13 cellular contexts compared by ENCODE assay signal in the genomic region with DNA sequence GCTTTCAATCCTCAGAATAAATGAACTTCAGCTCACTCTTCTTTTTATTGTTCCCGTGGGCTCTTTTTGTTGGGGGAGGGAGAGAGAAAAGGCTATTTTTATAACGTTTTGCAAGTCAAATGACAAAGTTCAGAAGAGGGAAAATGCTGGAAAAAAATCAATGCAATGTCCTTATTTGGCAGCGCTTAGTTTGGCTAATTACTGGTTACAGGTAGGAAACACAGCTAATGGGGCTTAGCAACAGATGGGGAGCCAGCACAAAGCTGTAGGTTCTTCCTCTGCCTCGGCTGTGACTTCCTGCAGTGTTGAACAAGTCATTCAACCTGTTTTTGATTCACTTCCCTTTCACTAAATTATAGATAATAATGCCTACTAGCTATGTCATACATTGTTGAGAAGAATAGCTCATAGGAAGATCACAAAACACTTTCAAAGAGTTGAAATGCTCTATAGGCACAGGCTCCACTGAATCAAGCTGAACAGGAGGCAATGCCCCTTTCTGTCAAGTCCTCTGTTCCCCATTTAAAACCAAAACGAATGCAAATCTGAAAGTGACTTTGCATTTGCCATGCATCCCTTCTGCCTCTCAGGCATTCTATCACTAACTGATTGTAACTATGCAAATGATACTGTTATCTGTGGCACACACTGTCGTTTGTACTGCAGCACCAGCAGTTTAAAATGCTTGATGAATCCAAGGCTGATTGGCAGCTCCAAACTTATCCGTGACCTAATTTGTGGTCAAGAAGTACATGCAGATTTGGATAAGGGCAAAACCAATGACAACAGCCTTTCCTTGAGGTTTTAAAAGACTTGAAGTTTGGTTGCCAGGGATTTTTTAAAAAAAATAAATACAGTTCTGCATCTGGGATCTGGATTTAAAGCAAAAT.
A peak's percentile ranks its signal among the peaks of the same experiment; 100 is the strongest.
DNase-seq lines count a peak whose midpoint lies in the region; ATAC-seq and TF ChIP-seq lines count a peak whose summit lies in the region.
"Had no signal": no experiment of that assay in that cellular context is flagged by ENCODE, and none has a peak within 500 bp of the region (broad histone marks: within the 10 kb centered on the region; RNA-seq: fewer than 3 reads in every experiment).

No MANE protein-coding gene starts in this region.

- ATAC-seq in HG03432 (IDR thresholded peaks at IDR 0.05; ENCODE audit: unreplicated experiment) (peak; percentile 50), WTC11 (peak; percentile 82), upper lobe of right lung (no peak), HG02970 (IDR thresholded peaks at IDR 0.05; ENCODE audit: low FRiP score, unreplicated experiment) (no peak)

- H3K27ac Mint-ChIP-seq in WTC11, result peak overlapping the region; percentile 80
- H3K27ac Mint-ChIP-seq: activated naive CD4-positive, alpha-beta T cell treated with anti-CD3 and anti-CD28 coated beads, Interleukin-2, amount 10 ng/mL, durations not matched to agents 7 days and 5 days; CD4-positive, CD25-positive, alpha-beta regulatory T cell had no signal

- H3K4me3 ChIP-seq in neural cell (ENCODE audit: low read length) (peak overlapping the region; percentile 48), upper lobe of right lung (no peak overlapping the region)
- H3K4me3 ChIP-seq: esophagus squamous epithelium, right atrium auricular region had no signal

- no peaks in the 10 kb centered on the region for H4K20me1 ChIP-seq in neural cell (ENCODE audit: insufficient read depth)

- peak overlapping the region; percentile 32 for H3K4me2 ChIP-seq in neural cell (ENCODE audit: low read length)

- H3K27ac ChIP-seq in neural cell (ENCODE audit: low read length) (peak overlapping the region; percentile 93), upper lobe of right lung (no peak overlapping the region)
- H3K27ac ChIP-seq: esophagus squamous epithelium, right atrium auricular region had no signal

- CTCF ChIA-PET in WTC11 (lab: Charles Lee), result interaction anchor here (1.0 kb wide), 1 partner anchor 16 kb away, joined by 4 read pairs; no protein-coding TSS in a partner anchor

- peak; percentile 71 for DNase-seq in NCI-H2081 treated with DMSO at 0.1 percent for 48 hours (lab: John Stamatoyannopoulos, UW)
- DNase-seq in WTC11 (ENCODE audit: low spot score), result no peak
- no peak for DNase-seq in upper lobe of right lung
- no peak for DNase-seq in AG20443 (ENCODE audit: low spot score)
- DNase-seq: activated CD8-positive, alpha-beta memory T cell treated with anti-CD3 and anti-CD28 coated beads for 24 hours; activated naive CD4-positive, alpha-beta T cell treated with anti-CD3 and anti-CD28 coated beads, Interleukin-2, amount 10 ng/mL, durations not matched to agents 7 days and 5 days; CD4-positive, CD25-positive, alpha-beta regulatory T cell; esophagus squamous epithelium had no signal

- H3K36me3 ChIP-seq in neural cell (ENCODE audit: insufficient read depth, low read length), result no peaks in the 10 kb centered on the region
- no peaks in the 10 kb centered on the region for H3K36me3 ChIP-seq in upper lobe of right lung
- H3K36me3 ChIP-seq: esophagus squamous epithelium, right atrium auricular region had no signal

- H3K9ac ChIP-seq in neural cell (ENCODE audit: low read length), result peak overlapping the region; percentile 58

- peak; percentile 67 for TF ChIP-seq EP300 in neural cell (conservative IDR thresholded peaks at IDR 0.05; ENCODE audit: poor library complexity, severe bottlenecking)

- POLR2A ChIA-PET in WTC11 (lab: Charles Lee), result no interaction called here

- peak overlapping the region; percentile 0 for H2AFZ ChIP-seq in neural cell (ENCODE audit: low read depth, low read length)

- no peaks in the 10 kb centered on the region for H3K9me3 ChIP-seq in neural cell (ENCODE audit: low read length)
- H3K9me3 ChIP-seq in upper lobe of right lung, result no peaks in the 10 kb centered on the region
- H3K9me3 ChIP-seq: esophagus squamous epithelium, right atrium auricular region had no signal

- H3K4me3 Mint-ChIP-seq in WTC11, result peak overlapping the region; percentile 41
- H3K4me3 Mint-ChIP-seq: activated naive CD4-positive, alpha-beta T cell treated with anti-CD3 and anti-CD28 coated beads, Interleukin-2, amount 10 ng/mL, durations not matched to agents 7 days and 5 days; CD4-positive, CD25-positive, alpha-beta regulatory T cell; central memory CD8-positive, alpha-beta T cell had no signal

- H3K4me1 Mint-ChIP-seq in WTC11, result peaks cover 35% of the 10 kb centered on the region
- H3K4me1 Mint-ChIP-seq: activated naive CD4-positive, alpha-beta T cell treated with anti-CD3 and anti-CD28 coated beads, Interleukin-2, amount 10 ng/mL, durations not matched to agents 7 days and 5 days; CD4-positive, CD25-positive, alpha-beta regulatory T cell; central memory CD8-positive, alpha-beta T cell had no signal

- H3K9me3 Mint-ChIP-seq in WTC11, result peaks cover 10% of the 10 kb centered on the region

- H3K4me1 ChIP-seq in upper lobe of right lung, result no peaks in the 10 kb centered on the region
- H3K4me1 ChIP-seq: esophagus squamous epithelium, right atrium auricular region had no signal

- H3K79me2 ChIP-seq in neural cell (replicated peaks; ENCODE audit: insufficient read depth, low read length), result no peaks in the 10 kb centered on the region

- TF ChIP-seq CTCF in WTC11 (IDR thresholded peaks at IDR 0.05) (no peak), neural cell (IDR thresholded peaks at IDR 0.05; ENCODE audit: poor library complexity, severe bottlenecking) (no peak), upper lobe of right lung (IDR thresholded peaks at IDR 0.05) (no peak)

- intact Hi-C loops in upper lobe of right lung (cut with DNase I), result no loop called here

- no peaks in the 10 kb centered on the region for H3K27me3 Mint-ChIP-seq in WTC11 (ENCODE audit: low read depth)
- H3K27me3 Mint-ChIP-seq: activated naive CD4-positive, alpha-beta T cell treated with anti-CD3 and anti-CD28 coated beads, Interleukin-2, amount 10 ng/mL, durations not matched to agents 7 days and 5 days; CD4-positive, CD25-positive, alpha-beta regulatory T cell; central memory CD8-positive, alpha-beta T cell had no signal

- no peaks in the 10 kb centered on the region for H3K9me2 ChIP-seq in neural cell (ENCODE audit: insufficient read depth, low read length)

- peaks cover 14% of the 10 kb centered on the region for H3F3A ChIP-seq in neural cell (ENCODE audit: insufficient read depth, low read length, poor library complexity, severe bottlenecking)

- no peaks in the 10 kb centered on the region for H3K36me3 Mint-ChIP-seq in WTC11
- H3K36me3 Mint-ChIP-seq: activated naive CD4-positive, alpha-beta T cell treated with anti-CD3 and anti-CD28 coated beads, Interleukin-2, amount 10 ng/mL, durations not matched to agents 7 days and 5 days; CD4-positive, CD25-positive, alpha-beta regulatory T cell had no signal

- H3K27me3 ChIP-seq in neural cell (ENCODE audit: insufficient read depth, low read depth, low read length), result no peaks in the 10 kb centered on the region
- no peaks in the 10 kb centered on the region for H3K27me3 ChIP-seq in upper lobe of right lung
- H3K27me3 ChIP-seq: esophagus squamous epithelium, right atrium auricular region had no signal

- TF ChIP-seq RAD21 in neural cell (conservative IDR thresholded peaks at IDR 0.05), result no peak

TF ChIP-seq in WTC11, 78 proteins besides CTCF, POLR2A, EP300 and RAD21 (continues in another document):
- no peak for TF ChIP-seq MLX (CRISPR knock-in tag; IDR thresholded peaks at IDR 0.05)

TF ChIP-seq in neural cell, 6 proteins besides CTCF, POLR2A, EP300 and RAD21:
- TF ChIP-seq TAF1 (IDR thresholded peaks at IDR 0.05; ENCODE audit: low read depth), result no peak
- no peak for TF ChIP-seq MXI1 (conservative IDR thresholded peaks at IDR 0.05; ENCODE audit: poor library complexity, severe bottlenecking)
- no peak for TF ChIP-seq SMC3 (conservative IDR thresholded peaks at IDR 0.05; ENCODE audit: poor library complexity)
- no peak for TF ChIP-seq POLR2AphosphoS5 (IDR thresholded peaks at IDR 0.05)
- no peak for TF ChIP-seq EZH2 (IDR thresholded peaks at IDR 0.05; ENCODE audit: borderline replicate concordance, insufficient read depth, low read length, poor library complexity, severe bottlenecking)
- TF ChIP-seq REST (IDR thresholded peaks at IDR 0.05; ENCODE audit: borderline replicate concordance), result no peak
TF ChIP-seq in neural cell: peak in this region for 0.

Comparison
In these comparisons a context has a peak if more than half of its experiments do, and no peak if none do; other contexts are left out.
1. ATAC-seq: peak in HG03432 (single experiment) and WTC11 (single experiment); none in upper lobe of right lung (single experiment) and HG02970 (single experiment).